In genomic region chr18:43533371-43533770, GRCh38 we compare ENCODE assay signal across 9 cellular contexts.
"Had no signal": no experiment of that assay in that cellular context is flagged by ENCODE, and none has a peak within 500 bp of the region (broad histone marks: within the 10 kb centered on the region; RNA-seq: fewer than 3 reads in every experiment).

No MANE protein-coding gene starts in this region.

- H3K4me1 ChIP-seq: HAP-1 had no signal

- H2AFZ ChIP-seq: GM23248 had no signal

- FAIRE-seq: HTR-8/SVneo, K562 had no signal

- H3K4me3 ChIP-seq: GM23248, HAP-1, K562 had no signal

- H3K27ac ChIP-seq: GM23248 had no signal

- ATAC-seq: HCT116, K562 had no signal

- H3K27ac Mint-ChIP-seq: HFFc6 had no signal

- H3K9me3 ChIP-seq: HAP-1 had no signal

- DNase-seq: GM23248, GOT3, H7, HFFc6, IMR-90 had no signal

- H3K4me3 Mint-ChIP-seq: HFFc6 had no signal

- H3K36me3 ChIP-seq: HAP-1 had no signal

- H3K9ac ChIP-seq: GM23248 had no signal
